7 cellular contexts compared by ENCODE assay signal in genomic region chr2:61855178-61855523, GRCh38. TPM values are rescaled to one million over a fixed set of nuclear protein-coding genes. Genes with fewer than 3 reads are reported as not detected.
DNase-seq lines count a peak whose midpoint lies in the region; ATAC-seq, FAIRE-seq and TF ChIP-seq lines count a peak whose summit lies in the region.

No MANE protein-coding gene starts in this region.

- peak overlapping the region; percentile 83 for H3K4me3 ChIP-seq in bronchial epithelial cell (ENCODE audit: low read depth, low read length)
- H3K4me3 ChIP-seq in lung = peak overlapping the region; percentile 38
- peak overlapping the region; percentile 75 for H3K4me3 ChIP-seq in upper lobe of right lung

- WGBS in lung, 2 donors = 41 to 73% methylated on average over 9 of the region's 9 CpGs

- intact Hi-C loops in upper lobe of right lung (cut with DNase I) = no loop called here

- H3K9me3 ChIP-seq in lung (ENCODE audit: control insufficient read depth in 2 of 2, insufficient read depth in 1 of 2, low read length in 1 of 2) = no peaks in the 10 kb centered on the region
- H3K9me3 ChIP-seq in upper lobe of right lung = no peaks in the 10 kb centered on the region

- no peak for FAIRE-seq in bronchial epithelial cell (lab: Jason Lieb, UNC)
- FAIRE-seq in RCC 7860 (lab: Jason Lieb, UNC) = no peak

- H3K4me1 ChIP-seq in lung (ENCODE audit: control insufficient read depth in 2 of 2, insufficient read depth in 2 of 2, low read length in 2 of 2) (peaks cover 2 to 6% of the 10 kb centered on the region in 2 donors), upper lobe of right lung (peaks cover 10% of the 10 kb centered on the region)

- H3K27me3 ChIP-seq in bronchial epithelial cell (ENCODE audit: control insufficient read depth, insufficient read depth, low read length) (no peaks in the 10 kb centered on the region), lung (ENCODE audit: control insufficient read depth, insufficient read depth) (no peaks in the 10 kb centered on the region), upper lobe of right lung (no peaks in the 10 kb centered on the region)

- H3K27ac ChIP-seq in lung (ENCODE audit: low read depth in 1 of 2, low read length in 1 of 2) (peak overlapping the region; percentile 25 to 37), upper lobe of right lung (peak overlapping the region; percentile 39)

- ATAC-seq in lung (ENCODE audit: insufficient read depth, low FRiP score) (no peak), upper lobe of right lung (no peak)

- DNase-seq in ELR (ENCODE audit: low read depth) (peak; percentile 50), NCI-H1694 treated with DMSO at 0.1 percent for 48 hours (lab: John Stamatoyannopoulos, UW) (peak; percentile 89), bronchial epithelial cell (ENCODE audit: low read depth) (peak; percentile 42), lung (ENCODE audit: low spot score) (no peak), upper lobe of right lung (no peak), T1000 (lab: John Stamatoyannopoulos, UW) (no peak), RCC 7860 (ENCODE audit: low spot score) (no peak)

- H3K36me3 ChIP-seq in bronchial epithelial cell (ENCODE audit: control insufficient read depth, insufficient read depth, low read length) (no peaks in the 10 kb centered on the region), lung (ENCODE audit: control insufficient read depth in 2 of 2, insufficient read depth in 2 of 2, low read length in 2 of 2) (no peaks in the 10 kb centered on the region), upper lobe of right lung (no peaks in the 10 kb centered on the region)

- TF ChIP-seq CTCF in bronchial epithelial cell (IDR thresholded peaks at IDR 0.05; ENCODE audit: insufficient read depth, low read length, severe bottlenecking) = no peak
- TF ChIP-seq CTCF in lung (IDR thresholded peaks at IDR 0.05; ENCODE audit: control extremely low read depth, extremely low read depth) = no peak
- TF ChIP-seq CTCF in upper lobe of right lung (IDR thresholded peaks at IDR 0.05) = no peak

RNA-seq across cellular contexts. Expression of gene FAM161A, which starts 1.3 kb away (rescaled TPM):
- 0.53 and 0.90 TPM in 2 replicates for total RNA-seq in bronchial epithelial cell
- 10 to 100 TPM in 1 of 2 donors, 1 to 10 TPM in 1; 3.7 to 11.1 TPM for total RNA-seq in lung
- polyA plus RNA-seq in lung = 1 to 10 TPM in 1 of 2 donors, under 1 TPM in 1; 0.94 to 2.6 TPM
- total RNA-seq in upper lobe of right lung = 1.5 TPM

RNA-seq across cellular contexts. Expression of gene CCT4, which starts 33.3 kb away (rescaled TPM):
- total RNA-seq in bronchial epithelial cell = 122 and 183 TPM in 2 replicates
- 100 to 1,000 TPM; 101 to 120 TPM for total RNA-seq in lung
- 10 to 100 TPM; 48.3 to 84.3 TPM for polyA plus RNA-seq in lung
- 88.2 TPM for total RNA-seq in upper lobe of right lung

RNA-seq across cellular contexts. Expression of gene COMMD1, which starts 50.3 kb away (rescaled TPM):
- total RNA-seq in bronchial epithelial cell (30.5 and 34.7 TPM in 2 replicates), lung (10 to 100 TPM; 32.3 to 41.7 TPM), upper lobe of right lung (30.3 TPM)
- 10 to 100 TPM; 31.0 to 38.1 TPM for polyA plus RNA-seq in lung

Comparison
In these comparisons a context has a peak if more than half of its experiments do, and no peak if none do; other contexts are left out.
1. DNase-seq: peak in ELR (single experiment), NCI-H1694 treated with DMSO at 0.1 percent for 48 hours (single experiment) and bronchial epithelial cell (single experiment); none in lung (single experiment), upper lobe of right lung (single experiment), T1000 (single experiment) and RCC 7860 (single experiment).
2. Peak in every context shown above with its lines, with median percentiles within 50 percentile points of each other: H3K4me3 ChIP-seq.